Comparison of ENCODE assay signal across 21 cellular contexts in genomic region chr11:67671211-67671520, GRCh38. TPM values are rescaled to one million over a fixed set of nuclear protein-coding genes. Genes with fewer than 3 reads are reported as not detected.
A peak's percentile ranks its signal among the peaks of the same experiment; 100 is the strongest.
DNase-seq lines count a peak whose midpoint lies in the region; ATAC-seq and TF ChIP-seq lines count a peak whose summit lies in the region.
"Had no signal": no experiment of that assay in that cellular context is flagged by ENCODE, and none has a peak within 500 bp of the region (broad histone marks: within the 10 kb centered on the region; RNA-seq: fewer than 3 reads in every experiment).

No MANE protein-coding gene starts in this region.

- no peaks in the 10 kb centered on the region for H4K20me1 ChIP-seq in DND-41 (ENCODE audit: insufficient read depth, low read length)

- peak overlapping the region; percentile 63 for H3K27ac ChIP-seq in DND-41 (ENCODE audit: low read length)
- H3K27ac ChIP-seq in neuronal stem cell (replicated peaks; ENCODE audit: low read length), result no peak overlapping the region
- no peak overlapping the region for H3K27ac ChIP-seq in dorsolateral prefrontal cortex
- H3K27ac ChIP-seq in suprapubic skin, result no peak overlapping the region
- H3K27ac ChIP-seq: C4-2B had no signal

- H2BK5ac ChIP-seq in neuronal stem cell (ENCODE audit: low read length), result peak overlapping the region; percentile 75

- peak overlapping the region; percentile 71 for H3K14ac ChIP-seq in neuronal stem cell (ENCODE audit: low read length)

- H3K36me3 ChIP-seq in DND-41 (ENCODE audit: insufficient read depth, low read length), result no peaks in the 10 kb centered on the region
- H3K36me3 ChIP-seq in neuronal stem cell (replicated peaks in 1 of 2; ENCODE audit: control insufficient read depth in 2 of 2, insufficient read depth in 2 of 2, low read length in 2 of 2), result peaks cover 0 to 2% of the 10 kb centered on the region in 2 donors
- no peaks in the 10 kb centered on the region for H3K36me3 ChIP-seq in suprapubic skin
- H3K36me3 ChIP-seq: BE2C had no signal

- TF ChIP-seq EP300 in suprapubic skin (IDR thresholded peaks at IDR 0.05), result no peak

- H3K27me3 ChIP-seq in DND-41 (ENCODE audit: insufficient read depth, low read length, poor library complexity) (no peaks in the 10 kb centered on the region), neuronal stem cell (ENCODE audit: control insufficient read depth in 3 of 3, insufficient read depth in 3 of 3, low read depth in 1 of 3, low read length in 3 of 3) (peaks cover 0 to 11% (median 0%) of the 10 kb centered on the region in 3 experiments), dorsolateral prefrontal cortex (peaks cover 0 to 13% (median 0%) of the 10 kb centered on the region in 45 donors), suprapubic skin (peaks cover 20% of the 10 kb centered on the region)

- H3K9ac ChIP-seq in DND-41 (ENCODE audit: low read depth, low read length) (0 out of 2 replicates have a peak overlapping the region, but pooled peaks have one; percentile 6), neuronal stem cell (ENCODE audit: low read depth, low read length, poor library complexity) (no peak overlapping the region)

- H3K9me3 ChIP-seq in DND-41 (ENCODE audit: insufficient read depth, low read length, severe bottlenecking) (peaks cover 8% of the 10 kb centered on the region), neuronal stem cell (replicated peaks in 1 of 2; ENCODE audit: control insufficient read depth in 2 of 2, insufficient read depth in 1 of 2, low read depth in 1 of 2, low read length in 2 of 2) (no peaks in the 10 kb centered on the region), suprapubic skin (no peaks in the 10 kb centered on the region)
- H3K9me3 ChIP-seq: BE2C had no signal

- H2AK5ac ChIP-seq in neuronal stem cell (ENCODE audit: low read depth, low read length), result peak overlapping the region; percentile 94

- no peak overlapping the region for H4K8ac ChIP-seq in neuronal stem cell (ENCODE audit: low read depth, low read length)

- H3K4me1 ChIP-seq in DND-41 (ENCODE audit: insufficient read depth, low read length) (peaks cover 54% of the 10 kb centered on the region), neuronal stem cell (ENCODE audit: control insufficient read depth in 2 of 2, insufficient read depth in 1 of 2, low read depth in 1 of 2, low read length in 2 of 2) (peaks cover 0 to 1% of the 10 kb centered on the region in 2 donors), suprapubic skin (peaks cover 22% of the 10 kb centered on the region)
- H3K4me1 ChIP-seq: BE2C had no signal

- H4K91ac ChIP-seq in neuronal stem cell (ENCODE audit: low read depth, low read length, poor library complexity), result no peak overlapping the region

- intact Hi-C loops in posterior vena cava (cut with DNase I), result no loop called here
- intact Hi-C loops in dorsolateral prefrontal cortex (cut with DNase I), result no loop called here

- TF ChIP-seq POLR2A in suprapubic skin (IDR thresholded peaks at IDR 0.05), result no peak

- DNase-seq in DND-41 (peak; percentile 4), NAMALWA (ENCODE audit: low spot score) (peak; percentile 49), neuronal stem cell (ENCODE audit: low spot score) (no peak), posterior vena cava (ENCODE audit: low spot score) (peak; percentile 62), cerebellum (ENCODE audit: low spot score) (no peak), dorsolateral prefrontal cortex (no peak), suprapubic skin (ENCODE audit: low spot score in 2 of 2) (no peak)
- DNase-seq: ACHN; BE2C; CD4-positive, alpha-beta T cell; DMS79 treated with DMSO at 0.1 percent for 48 hours; EL; GOT3; IMR-90 had no signal

- H2BK15ac ChIP-seq in neuronal stem cell (ENCODE audit: low read length), result no peak overlapping the region

- peaks cover 32% of the 10 kb centered on the region for H3K79me2 ChIP-seq in DND-41 (ENCODE audit: insufficient read depth, low read length)

- H3K79me1 ChIP-seq in neuronal stem cell (ENCODE audit: low read depth, low read length), result no peaks in the 10 kb centered on the region

- no peak overlapping the region for H3K4ac ChIP-seq in neuronal stem cell (ENCODE audit: low read length)

- peak overlapping the region; percentile 41 for H2BK12ac ChIP-seq in neuronal stem cell (ENCODE audit: low read length)

- no peak overlapping the region for H2AFZ ChIP-seq in DND-41 (ENCODE audit: low read depth, low read length)
- H2AFZ ChIP-seq in neuronal stem cell (ENCODE audit: low read length), result no peak overlapping the region

- H3K23ac ChIP-seq in neuronal stem cell (ENCODE audit: low read depth, low read length, poor library complexity), result no peak overlapping the region

- TF ChIP-seq CTCF in DND-41 (IDR thresholded peaks at IDR 0.05; ENCODE audit: borderline replicate concordance, extremely low read depth, low read length, poor library complexity, severe bottlenecking), result no peak
- no peak for TF ChIP-seq CTCF in dorsolateral prefrontal cortex (IDR thresholded peaks at IDR 0.05 in 54 of 56, conservative IDR thresholded peaks at IDR 0.05 in 2 of 56; ENCODE audit: low read depth in 1 of 56, partially characterized antibody in 56 of 56)
- no peak for TF ChIP-seq CTCF in suprapubic skin (IDR thresholded peaks at IDR 0.05)

- no peak overlapping the region for H3K4me3 ChIP-seq in DND-41 (ENCODE audit: low read depth in 1 of 2, low read length in 2 of 2)
- H3K4me3 ChIP-seq in neuronal stem cell (ENCODE audit: low read length in 2 of 2), result no peak overlapping the region
- no peak overlapping the region for H3K4me3 ChIP-seq in dorsolateral prefrontal cortex
- H3K4me3 ChIP-seq in suprapubic skin, result no peak overlapping the region
- H3K4me3 ChIP-seq: GM12878, K562 had no signal

- H3K4me2 ChIP-seq in DND-41 (ENCODE audit: insufficient read depth, low read length), result peak overlapping the region; percentile 52; the same call in 1 of the 2 replicates
- H3K4me2 ChIP-seq in neuronal stem cell (ENCODE audit: insufficient read depth, low read length, poor library complexity, severe bottlenecking), result no peak overlapping the region

- no CpG with 5 or more reads among the region's 8 CpGs for WGBS in neuronal stem cell (ENCODE audit: extremely low coverage in 2 of 2, insufficient read length in 2 of 2, insufficient replicate concordance in 1 of 2), 2 donors
- 43% methylated on average over 8 of the region's 8 CpGs for WGBS in suprapubic skin

- no peak overlapping the region for H2BK120ac ChIP-seq in neuronal stem cell (ENCODE audit: low read depth, low read length)

- no peak for ATAC-seq in DND-41 (ENCODE audit: insufficient read depth, low read depth)
- no peak for ATAC-seq in GM21737 (IDR thresholded peaks at IDR 0.05; ENCODE audit: unreplicated experiment)
- ATAC-seq: GM12878, K562 had no signal

- no peak overlapping the region for H3K18ac ChIP-seq in neuronal stem cell (ENCODE audit: low read length)

RNA-seq across cellular contexts. Expression of gene ALDH3B2, which starts 3.3 kb away (rescaled TPM):
- not detected for polyA plus RNA-seq in neuronal stem cell (2013, experiment 1 of 2)
- polyA plus RNA-seq in neuronal stem cell (2013, experiment 2 of 2), result not detected
- total RNA-seq in posterior vena cava (not detected), cerebellum (not detected), dorsolateral prefrontal cortex (not detected), suprapubic skin (100 to 1,000 TPM in 2 of 4 donors, 10 to 100 TPM in 2; 90.0 to 176 (median 105) TPM)
- total RNA-seq: CD4-positive, alpha-beta T cell; G401; H9; IMR-90; K562 had no signal
- polyA plus RNA-seq: IMR-90, K562 had no signal

RNA-seq across cellular contexts. Expression of gene ACY3, which starts 20.6 kb away (rescaled TPM):
- polyA plus RNA-seq in neuronal stem cell (2013, experiment 1 of 2), result not detected
- polyA plus RNA-seq in neuronal stem cell (2013, experiment 2 of 2), result not detected
- total RNA-seq in posterior vena cava, result not detected
- total RNA-seq in cerebellum, result 0.27 TPM
- total RNA-seq in dorsolateral prefrontal cortex, result 1 to 10 TPM in 75 of 120 experiments, under 1 TPM in 24, not detected in 21; 0.37 to 8.7 (median 1.9) TPM
- total RNA-seq in suprapubic skin, result not detected
- total RNA-seq: G401, H9, IMR-90, K562 had no signal
- polyA plus RNA-seq: IMR-90, K562 had no signal

RNA-seq across cellular contexts. Expression of gene TBX10, which starts 31.6 kb away (rescaled TPM):
- 0.04 TPM for polyA plus RNA-seq in neuronal stem cell (2013, experiment 1 of 2)
- polyA plus RNA-seq in neuronal stem cell (2013, experiment 2 of 2), result 0.03 TPM
- not detected for total RNA-seq in posterior vena cava
- not detected for total RNA-seq in cerebellum
- total RNA-seq in dorsolateral prefrontal cortex, result under 1 TPM in 1 of 120 experiments, not detected in 119; 0.60 TPM
- total RNA-seq in suprapubic skin, result not detected
- total RNA-seq: Caco-2; CD4-positive, alpha-beta T cell; G401; H9; IMR-90; K562 had no signal
- polyA plus RNA-seq: IMR-90, K562 had no signal

RNA-seq across cellular contexts. Expression of gene NUDT8, which starts 41.4 kb away (rescaled TPM):
- polyA plus RNA-seq in neuronal stem cell (2013, experiment 1 of 2), result 7.6 TPM
- 6.7 TPM for polyA plus RNA-seq in neuronal stem cell (2013, experiment 2 of 2)
- 1 to 10 TPM; 4.6 to 5.7 TPM for total RNA-seq in posterior vena cava
- total RNA-seq in cerebellum, result 2.4 TPM
- total RNA-seq in dorsolateral prefrontal cortex, result 10 to 100 TPM in 3 of 120 experiments, 1 to 10 TPM in 117; 2.2 to 12.6 (median 6.1) TPM
- total RNA-seq in suprapubic skin, result 10 to 100 TPM; 33.9 to 48.8 (median 46.3) TPM

Comparison
In these comparisons a context has a peak if more than half of its experiments do, and no peak if none do; other contexts are left out.
1. DNase-seq: peak in DND-41 (single experiment), NAMALWA (single experiment) and posterior vena cava (single experiment); none in neuronal stem cell (single experiment), cerebellum (single experiment), dorsolateral prefrontal cortex (0 of 10) and suprapubic skin (0 of 2).
2. RNA of gene ALDH3B2, which starts 3.3 kb away (total RNA-seq): 90.0 to 176 TPM in suprapubic skin; not detected in posterior vena cava, not detected in cerebellum (single experiment) and not detected in dorsolateral prefrontal cortex; every median in the first group is over 10 times any median in the second.